Comparison of ENCODE assay signal across 8 cellular contexts in the genomic region with DNA sequence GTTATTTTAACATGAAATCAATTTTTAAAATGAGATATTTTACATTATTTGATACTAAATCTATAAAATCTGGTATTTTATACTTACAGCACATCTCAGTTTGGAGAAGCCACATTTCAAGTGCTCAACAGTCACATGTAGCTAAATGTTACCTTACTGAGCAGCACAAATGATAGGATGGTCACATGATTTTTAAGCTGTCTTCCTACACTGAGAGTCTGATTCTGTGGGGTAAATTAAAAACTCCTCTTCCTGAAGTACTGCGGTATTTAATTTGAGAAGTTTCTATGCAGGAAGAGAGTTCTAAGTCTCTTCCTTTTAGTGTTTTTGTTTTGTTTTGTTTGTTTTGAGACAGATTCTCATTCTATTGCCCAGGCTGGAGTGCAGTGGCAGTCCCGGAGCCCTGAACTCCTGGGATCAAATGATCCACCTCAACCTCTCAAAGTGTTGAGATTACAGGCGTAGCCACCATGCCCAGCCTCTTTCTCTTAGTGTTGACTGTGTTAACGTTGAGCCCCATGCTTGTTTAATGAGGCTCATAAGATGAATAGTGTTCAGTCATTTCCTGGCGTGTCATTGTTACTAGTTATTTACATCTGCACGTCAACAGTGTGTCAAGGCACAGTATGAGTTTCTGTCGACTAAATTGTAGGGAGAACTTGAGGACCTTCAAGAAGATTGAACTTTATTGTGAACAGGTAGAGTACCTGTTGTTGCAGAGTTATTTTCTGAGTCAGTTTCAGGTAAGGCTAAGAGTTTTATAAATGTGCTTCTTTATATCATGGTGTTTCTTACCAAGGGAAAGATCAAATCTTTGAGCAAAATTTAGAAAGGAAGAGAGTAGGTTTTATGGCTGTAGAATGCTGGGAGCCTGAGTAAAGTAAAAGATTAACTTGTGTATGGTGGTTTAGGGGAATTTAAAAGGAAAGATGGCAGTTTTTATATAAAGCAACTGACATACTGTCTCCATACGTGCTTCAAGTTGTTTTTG. TPM values are rescaled to one million over a fixed set of nuclear protein-coding genes. Genes with fewer than 3 reads are reported as not detected.
DNase-seq lines count a peak whose midpoint lies in the region; ATAC-seq and TF ChIP-seq lines count a peak whose summit lies in the region.

No MANE protein-coding gene starts in this region.

- POLR2A ChIA-PET in activated B cell treated with CpG ODN at 0.5 μM for 24 hours (lab: Charles Lee), result interaction anchor here (0.5 to 1.2 kb wide), 2 partner anchors 22 to 538 kb away, joined by 3 to 4 read pairs; no protein-coding TSS in a partner anchor

- peak in 1 of 4 donors; percentile 30 for TF ChIP-seq POLR2A in upper lobe of left lung (IDR thresholded peaks at IDR 0.05)

- peak overlapping the region; percentile 65 for H3K27ac ChIP-seq in hepatocyte
- H3K27ac ChIP-seq in upper lobe of left lung, result peak overlapping the region; percentile 65 to 81 (median 78)

- H3K27me3 Mint-ChIP-seq in HFFc6 (ENCODE audit: insufficient read depth) (peaks cover 3% of the 10 kb centered on the region), activated B cell treated with CpG ODN at 0.5 μM for 24 hours (no peaks in the 10 kb centered on the region)

- peak overlapping the region; percentile 85 for H3K4me3 Mint-ChIP-seq in HFFc6
- H3K4me3 Mint-ChIP-seq in activated B cell treated with CpG ODN at 0.5 μM for 24 hours, result peak overlapping the region; percentile 63

- peaks cover 41% of the 10 kb centered on the region for H3K4me1 Mint-ChIP-seq in HFFc6 (ENCODE audit: low read depth)
- peaks cover 79% of the 10 kb centered on the region for H3K4me1 Mint-ChIP-seq in activated B cell treated with CpG ODN at 0.5 μM for 24 hours

- no peaks in the 10 kb centered on the region for H3K9me2 ChIP-seq in hepatocyte (replicated peaks; ENCODE audit: insufficient read depth)

- H3K36me3 ChIP-seq in hepatocyte (replicated peaks; ENCODE audit: insufficient read depth, low read depth) (no peaks in the 10 kb centered on the region), upper lobe of left lung (no peaks in the 10 kb centered on the region)

- H4K20me1 ChIP-seq in hepatocyte (ENCODE audit: insufficient read depth, poor library complexity, severe bottlenecking), result no peaks in the 10 kb centered on the region

- intact Hi-C loops in activated B cell treated with CpG ODN at 0.5 μM for 24 hours (cut with micrococcal nuclease), result loop anchor here (5.0 to 10.0 kb wide), 5 partner anchors 113 to 1735 kb away; a partner anchor contains a TSS

- H3K36me3 Mint-ChIP-seq in HFFc6 (ENCODE audit: low read depth), result peaks cover 48% of the 10 kb centered on the region
- peaks cover 27% of the 10 kb centered on the region for H3K36me3 Mint-ChIP-seq in activated B cell treated with CpG ODN at 0.5 μM for 24 hours (ENCODE audit: low read depth)

- no peak overlapping the region for H2AFZ ChIP-seq in hepatocyte

- CTCF ChIA-PET in activated B cell treated with CpG ODN at 0.5 μM for 24 hours (lab: Charles Lee), result interaction anchor here (1.4 kb wide), 1 partner anchor 120 kb away, joined by 3 read pairs; no protein-coding TSS in a partner anchor

- TF ChIP-seq CTCF in HFFc6 (IDR thresholded peaks at IDR 0.05) (no peak), activated B cell treated with CpG ODN at 0.5 μM for 24 hours (IDR thresholded peaks at IDR 0.05) (no peak), hepatocyte (IDR thresholded peaks at IDR 0.05; ENCODE audit: poor library complexity) (no peak), upper lobe of left lung (IDR thresholded peaks at IDR 0.05) (no peak)

- H3K4me3 ChIP-seq in hepatocyte (no peak overlapping the region), upper lobe of left lung (peak overlapping the region in 2 of 4 donors; percentile 2 to 17)

- 72% methylated on average over 8 of the region's 8 CpGs for WGBS in hepatocyte (ENCODE audit: low lambda C conversion rate, missing lambda C conversion rate)
- WGBS in upper lobe of left lung, 2 donors, result 31 to 38% methylated on average over 8 of the region's 8 CpGs

- no peaks in the 10 kb centered on the region for H3K9me3 ChIP-seq in hepatocyte (ENCODE audit: low read depth)
- no peaks in the 10 kb centered on the region for H3K9me3 ChIP-seq in upper lobe of left lung

- TF ChIP-seq EP300 in upper lobe of left lung (IDR thresholded peaks at IDR 0.05), result peak in 2 of 4 donors; percentile 14 to 38

- H3K27ac Mint-ChIP-seq in HFFc6 (peak overlapping the region; percentile 68), activated B cell treated with CpG ODN at 0.5 μM for 24 hours (peak overlapping the region; percentile 91)

- no peaks in the 10 kb centered on the region for H3K27me3 ChIP-seq in hepatocyte
- no peaks in the 10 kb centered on the region for H3K27me3 ChIP-seq in upper lobe of left lung

- H3K79me2 ChIP-seq in hepatocyte, result peaks cover 76% of the 10 kb centered on the region

- DNase-seq in A172 (ENCODE audit: low spot score) (peak; percentile 19), HFFc6 (no peak), activated B cell treated with CpG ODN at 0.5 μM for 24 hours (no peak), hepatocyte (ENCODE audit: low spot score) (no peak), upper lobe of left lung (no peak), RPMI8226 (no peak), nucleus accumbens (lab: John Stamatoyannopoulos, UW) (no peak), hypothalamus (lab: John Stamatoyannopoulos, UW) (no peak)

- H3K9me3 Mint-ChIP-seq in HFFc6 (peaks cover 12% of the 10 kb centered on the region), activated B cell treated with CpG ODN at 0.5 μM for 24 hours (no peaks in the 10 kb centered on the region)

- H3K4me1 ChIP-seq in hepatocyte (ENCODE audit: insufficient read depth), result peaks cover 14% of the 10 kb centered on the region
- H3K4me1 ChIP-seq in upper lobe of left lung, result peaks cover 46 to 80% (median 64%) of the 10 kb centered on the region in 4 donors

- H3K4me2 ChIP-seq in hepatocyte, result peak overlapping the region; percentile 35

- ATAC-seq in activated B cell treated with CpG ODN at 0.5 μM for 24 hours (ENCODE audit: low read depth) (no peak), upper lobe of left lung (ENCODE audit: low FRiP score in 2 of 2) (no peak)

RNA-seq across cellular contexts. Expression of a gene that starts 3.3 kb away (rescaled TPM):
- 19.2 and 23.0 TPM in 2 replicates for total RNA-seq in A172 (2014; rRNA removed; shearing (Covaris generic))
- 10 to 100 TPM; 56.4 to 67.9 (median 59.6) TPM for total RNA-seq in HFFc6 (2021; fragmentation: NEBNext Ultra II Directional; extraction: Animal tissue kit (Norgen Biotek cat#: 25700))
- total RNA-seq in activated B cell treated with CpG ODN at 0.5 μM for 24 hours, result 30.2 and 35.2 TPM in 2 replicates
- 16.2 and 16.4 TPM in 2 replicates for total RNA-seq in hepatocyte
- 6.1 and 7.1 TPM in 2 replicates for polyA plus RNA-seq in hepatocyte
- total RNA-seq in upper lobe of left lung, result 10 to 100 TPM; 22.1 to 40.1 (median 29.2) TPM

RNA-seq across cellular contexts. Expression of a gene that starts 3.5 kb away (rescaled TPM):
- total RNA-seq in A172 (2014; rRNA removed; shearing (Covaris generic)), result 37.8 and 40.1 TPM in 2 replicates
- 10 to 100 TPM; 21.2 to 25.0 (median 23.0) TPM for total RNA-seq in HFFc6 (2021; fragmentation: NEBNext Ultra II Directional; extraction: Animal tissue kit (Norgen Biotek cat#: 25700))
- total RNA-seq in activated B cell treated with CpG ODN at 0.5 μM for 24 hours (15.9 and 18.3 TPM in 2 replicates), hepatocyte (16.3 and 17.9 TPM in 2 replicates), upper lobe of left lung (10 to 100 TPM in 3 of 6 donors, 1 to 10 TPM in 3; 2.0 to 12.0 (median 9.7) TPM)
- polyA plus RNA-seq in hepatocyte, result 13.2 and 14.2 TPM in 2 replicates
